In genomic region chr19:47227347-47228167, GRCh38 we compare ENCODE assay signal across 8 cellular contexts. TPM values are rescaled to one million over a fixed set of nuclear protein-coding genes. Genes with fewer than 3 reads are reported as not detected.
DNase-seq lines count a peak whose midpoint lies in the region; ATAC-seq, FAIRE-seq and TF ChIP-seq lines count a peak whose summit lies in the region.

No MANE protein-coding gene starts in this region.

- H3K27me3 Mint-ChIP-seq in CD8-positive, alpha-beta memory T cell, result no peaks in the 10 kb centered on the region
- H3K27me3 Mint-ChIP-seq in activated naive CD8-positive, alpha-beta T cell, result no peaks in the 10 kb centered on the region

- no peaks in the 10 kb centered on the region for H3K9me3 ChIP-seq in CD8-positive, alpha-beta memory T cell (ENCODE audit: low read length)
- H3K9me3 ChIP-seq in NT2/D1 (ENCODE audit: insufficient read depth, low read length), result no peaks in the 10 kb centered on the region

- peaks cover 48% of the 10 kb centered on the region for H3K4me1 ChIP-seq in CD8-positive, alpha-beta memory T cell (ENCODE audit: insufficient read depth, low read length)
- peaks cover 18% of the 10 kb centered on the region for H3K4me1 ChIP-seq in NT2/D1 (ENCODE audit: insufficient read depth, insufficient read length)

- no peak for TF ChIP-seq POLR2A in H54 (IDR thresholded peaks at IDR 0.05; ENCODE audit: low read depth, low read length)

- H3K27ac Mint-ChIP-seq in CD8-positive, alpha-beta memory T cell, result peak overlapping the region in 7 of 8 donors; percentile 38 to 94 (median 75)
- peak overlapping the region; percentile 77 for H3K27ac Mint-ChIP-seq in activated naive CD8-positive, alpha-beta T cell

- POLR2A ChIA-PET in CD8-positive, alpha-beta memory T cell (lab: Charles Lee), result interaction anchor here (0.5 to 2.6 kb wide), 12 partner anchors 11 to 221 kb away, joined by 3 to 77 read pairs (median 13); partner anchors contain the start of genes CCDC9 and ZC3H4

- CTCF ChIA-PET in CD8-positive, alpha-beta memory T cell (lab: Charles Lee), result interaction anchor here (0.5 to 4.8 kb wide), 8 partner anchors 17 to 97 kb away, joined by 3 to 75 read pairs (median 8); partner anchors contain the start of genes CCDC9 and SAE1

- FAIRE-seq in H54 (lab: Jason Lieb, UNC), result no peak

- DNase-seq in CD8-positive, alpha-beta memory T cell, result peak; percentile 25 to 72 (median 38)
- DNase-seq in H54 (ENCODE audit: insufficient read length, low spot score), result peak; percentile 78
- DNase-seq in NT2/D1 (ENCODE audit: low read depth, low spot score), result peak; percentile 95
- peak; percentile 94 for DNase-seq in Right ventricle myocardium inferior (ENCODE audit: missing footprints)
- DNase-seq in nucleus accumbens (lab: John Stamatoyannopoulos, UW), result peak in 41 of 56 donors; percentile 1 to 66 (median 33)

- H3K9ac ChIP-seq in NT2/D1 (ENCODE audit: insufficient read length, low read depth), result peak overlapping the region; percentile 97

- H3K4me3 Mint-ChIP-seq in CD8-positive, alpha-beta memory T cell, result peak overlapping the region; percentile 65 to 92 (median 83)
- peak overlapping the region; percentile 75 for H3K4me3 Mint-ChIP-seq in activated naive CD8-positive, alpha-beta T cell

- peaks cover 19 to 33% (median 28%) of the 10 kb centered on the region in 3 donors for H3K4me1 Mint-ChIP-seq in CD8-positive, alpha-beta memory T cell
- H3K4me1 Mint-ChIP-seq in activated naive CD8-positive, alpha-beta T cell (ENCODE audit: low read depth), result peaks cover 25% of the 10 kb centered on the region

- peaks cover 0 to 5% (median 0%) of the 10 kb centered on the region in 3 donors for H3K36me3 Mint-ChIP-seq in CD8-positive, alpha-beta memory T cell
- no peaks in the 10 kb centered on the region for H3K36me3 Mint-ChIP-seq in activated naive CD8-positive, alpha-beta T cell

- ATAC-seq in Right ventricle myocardium inferior (peak; percentile 68), GM21528 (IDR thresholded peaks at IDR 0.05; ENCODE audit: low FRiP score, unreplicated experiment) (no peak), HG02852 (IDR thresholded peaks at IDR 0.05; ENCODE audit: unreplicated experiment) (no peak)

- H3K9me3 Mint-ChIP-seq in CD8-positive, alpha-beta memory T cell, result no peaks in the 10 kb centered on the region
- H3K9me3 Mint-ChIP-seq in activated naive CD8-positive, alpha-beta T cell (ENCODE audit: low read depth), result no peaks in the 10 kb centered on the region

- peak overlapping the region; percentile 94 for H3K27ac ChIP-seq in CD8-positive, alpha-beta memory T cell (ENCODE audit: low read depth, low read length)

- H3K27me3 ChIP-seq in CD8-positive, alpha-beta memory T cell (ENCODE audit: insufficient read depth, low read length, poor library complexity, severe bottlenecking), result no peaks in the 10 kb centered on the region
- H3K27me3 ChIP-seq in NT2/D1 (ENCODE audit: insufficient read depth, insufficient read length), result peaks cover 18% of the 10 kb centered on the region

- intact Hi-C loops in Right ventricle myocardium inferior (cut with DNase I), result loop anchor here (2.0 kb wide), 1 partner anchor 15 kb away; no protein-coding TSS in a partner anchor

- peak overlapping the region; percentile 74 for H3K4me3 ChIP-seq in CD8-positive, alpha-beta memory T cell (ENCODE audit: low read length)
- H3K4me3 ChIP-seq in NT2/D1 (ENCODE audit: insufficient read length, low read depth), result peak overlapping the region; percentile 72

- H3K36me3 ChIP-seq in CD8-positive, alpha-beta memory T cell (ENCODE audit: insufficient read depth, low read length), result no peaks in the 10 kb centered on the region
- peaks cover 4% of the 10 kb centered on the region for H3K36me3 ChIP-seq in NT2/D1 (ENCODE audit: insufficient read depth, insufficient read length, low read length)

RNA-seq across cellular contexts. Expression of gene BBC3, which starts 3.4 kb away (rescaled TPM):
- total RNA-seq in CD8-positive, alpha-beta memory T cell, result 10 to 100 TPM; 19.8 to 20.1 TPM
- 8.3 TPM for polyA plus RNA-seq in CD8-positive, alpha-beta memory T cell
- total RNA-seq in Right ventricle myocardium inferior, result 5.0 TPM

RNA-seq across cellular contexts. Expression of gene CCDC9, which starts 28.8 kb away (rescaled TPM):
- 10 to 100 TPM; 20.4 to 23.1 TPM for total RNA-seq in CD8-positive, alpha-beta memory T cell
- 9.4 TPM for polyA plus RNA-seq in CD8-positive, alpha-beta memory T cell
- 21.2 TPM for total RNA-seq in Right ventricle myocardium inferior

RNA-seq across cellular contexts. Expression of gene INAFM1, which starts 47.1 kb away (rescaled TPM):
- total RNA-seq in CD8-positive, alpha-beta memory T cell, result 1 to 10 TPM; 7.3 to 9.3 TPM
- polyA plus RNA-seq in CD8-positive, alpha-beta memory T cell, result 2.3 TPM
- 11.2 TPM for total RNA-seq in Right ventricle myocardium inferior

Comparison
In these comparisons a context has a peak if more than half of its experiments do, and no peak if none do; other contexts are left out.
1. DNase-seq: peak in every context shown above with its lines; median percentile 95 in NT2/D1; 94 in Right ventricle myocardium inferior; 78 in H54; 38 in CD8-positive, alpha-beta memory T cell; 33 in nucleus accumbens.